8 cellular contexts compared by ENCODE assay signal in the genomic region with DNA sequence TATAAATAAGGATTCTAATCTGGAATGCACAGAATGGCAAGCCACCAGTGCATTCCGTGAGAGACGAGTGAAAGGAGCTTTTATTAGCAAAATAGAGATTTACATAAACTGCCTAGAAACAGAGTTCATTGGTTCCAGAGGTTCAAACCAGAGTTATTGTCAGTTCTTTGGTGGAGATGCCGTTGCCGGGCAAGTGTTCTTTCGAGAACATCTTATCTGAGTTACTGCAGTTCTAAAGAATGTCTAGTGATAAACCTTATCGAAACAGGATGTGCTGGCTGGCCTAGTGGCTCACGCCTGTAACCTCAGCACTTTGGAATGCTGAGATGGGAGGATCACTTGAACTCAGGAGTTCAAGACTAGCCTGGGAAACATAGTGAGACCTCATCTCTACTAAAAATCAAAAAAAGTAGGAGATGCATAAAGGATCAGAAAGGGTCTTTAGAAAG. TPM values are rescaled to one million over a fixed set of nuclear protein-coding genes. Genes with fewer than 3 reads are reported as not detected.
DNase-seq lines count a peak whose midpoint lies in the region; ATAC-seq and TF ChIP-seq lines count a peak whose summit lies in the region.

No MANE protein-coding gene starts in this region.

- no peak overlapping the region for H3K27ac Mint-ChIP-seq in CD4-positive, alpha-beta memory T cell
- peak overlapping the region; percentile 6 to 93 (median 90) for H3K27ac Mint-ChIP-seq in naive B cell
- H3K27ac Mint-ChIP-seq in activated CD4-positive, alpha-beta T cell treated with anti-CD3 and anti-CD28 coated beads, Interleukin-2, amount 10 ng/mL, durations not matched to agents 7 days and 5 days: no peak overlapping the region

- no peaks in the 10 kb centered on the region for H4K20me1 ChIP-seq in fibroblast of lung (ENCODE audit: control insufficient read depth, extremely low read depth, insufficient read depth, low read length)

- no peaks in the 10 kb centered on the region for H3K27me3 Mint-ChIP-seq in CD4-positive, alpha-beta memory T cell
- peaks cover 0 to 9% (median 0%) of the 10 kb centered on the region in 3 donors for H3K27me3 Mint-ChIP-seq in naive B cell
- peaks cover 15% of the 10 kb centered on the region for H3K27me3 Mint-ChIP-seq in activated CD4-positive, alpha-beta T cell treated with anti-CD3 and anti-CD28 coated beads, Interleukin-2, amount 10 ng/mL, durations not matched to agents 7 days and 5 days

- intact Hi-C loops in CD4-positive, alpha-beta memory T cell (cut with micrococcal nuclease): no loop called here

- H3K9me3 ChIP-seq in CD4-positive, alpha-beta memory T cell (ENCODE audit: control insufficient read depth in 1 of 2, low read length in 2 of 2): no peaks in the 10 kb centered on the region
- no peaks in the 10 kb centered on the region for H3K9me3 ChIP-seq in SK-N-MC (ENCODE audit: low read depth, low read length)
- no peaks in the 10 kb centered on the region for H3K9me3 ChIP-seq in fibroblast of lung (ENCODE audit: control insufficient read depth, insufficient read depth, low read depth, low read length)

- H2AFZ ChIP-seq in fibroblast of lung (ENCODE audit: low read length): no peak overlapping the region

- no peak overlapping the region for H3K27ac ChIP-seq in CD4-positive, alpha-beta memory T cell (ENCODE audit: low read depth, low read length)
- H3K27ac ChIP-seq in SK-N-MC: peak overlapping the region; percentile 60; the same call in 1 of the 2 replicates
- peak overlapping the region; percentile 53 for H3K27ac ChIP-seq in fibroblast of lung (ENCODE audit: insufficient read depth, low read length)

- H3K27me3 ChIP-seq in CD4-positive, alpha-beta memory T cell (ENCODE audit: insufficient read depth, low read length): no peaks in the 10 kb centered on the region
- no peaks in the 10 kb centered on the region for H3K27me3 ChIP-seq in H7 (ENCODE audit: control insufficient read depth, insufficient read depth, low read length)
- H3K27me3 ChIP-seq in fibroblast of lung (ENCODE audit: control insufficient read depth, insufficient read depth, low read length): no peaks in the 10 kb centered on the region

- H3K4me3 Mint-ChIP-seq in CD4-positive, alpha-beta memory T cell: no peak overlapping the region
- H3K4me3 Mint-ChIP-seq in naive B cell: peak overlapping the region in 2 of 8 donors; percentile 1 to 7
- no peak overlapping the region for H3K4me3 Mint-ChIP-seq in activated CD4-positive, alpha-beta T cell treated with anti-CD3 and anti-CD28 coated beads, Interleukin-2, amount 10 ng/mL, durations not matched to agents 7 days and 5 days

- H3K4me1 ChIP-seq in CD4-positive, alpha-beta memory T cell (ENCODE audit: insufficient read depth, low read length): peaks cover 7% of the 10 kb centered on the region
- H3K4me1 ChIP-seq in fibroblast of lung (ENCODE audit: control insufficient read depth, extremely low read depth, insufficient read depth, low read length): no peaks in the 10 kb centered on the region

- H3K9ac ChIP-seq in SK-N-MC (ENCODE audit: insufficient read length): no peak overlapping the region
- no peak overlapping the region for H3K9ac ChIP-seq in fibroblast of lung (ENCODE audit: insufficient read depth, low read length)

- POLR2A ChIA-PET in CD4-positive, alpha-beta memory T cell (lab: Charles Lee; ENCODE audit: partially characterized antibody): no interaction called here
- POLR2A ChIA-PET in activated CD4-positive, alpha-beta T cell treated with anti-CD3 and anti-CD28 coated beads, Interleukin-2, amount 10 ng/mL, durations not matched to agents 7 days and 5 days (lab: Charles Lee): no interaction called here

- CTCF ChIA-PET in CD4-positive, alpha-beta memory T cell (lab: Charles Lee; ENCODE audit: partially characterized antibody): interaction anchor here (1.0 kb wide), 1 partner anchor 13 kb away, joined by 3 read pairs; no protein-coding TSS in a partner anchor
- CTCF ChIA-PET in activated CD4-positive, alpha-beta T cell treated with anti-CD3 and anti-CD28 coated beads, Interleukin-2, amount 10 ng/mL, durations not matched to agents 7 days and 5 days (lab: Charles Lee): interaction anchor here (0.9 kb wide), 1 partner anchor 10 kb away, joined by 3 read pairs; no protein-coding TSS in a partner anchor

- no peak overlapping the region for H3K4me3 ChIP-seq in CD4-positive, alpha-beta memory T cell (ENCODE audit: low read length in 2 of 2)
- H3K4me3 ChIP-seq in H7 (ENCODE audit: insufficient read depth, low read depth, low read length) (no peak overlapping the region), SK-N-MC (peak overlapping the region; percentile 44), fibroblast of lung (replicated peaks in 1 of 4; ENCODE audit: control extremely low read depth in 1 of 4, insufficient read depth in 1 of 4, low read depth in 3 of 4, low read length in 4 of 4) (no peak overlapping the region)

- peaks cover 0 to 2% (median 0%) of the 10 kb centered on the region in 8 donors for H3K9me3 Mint-ChIP-seq in CD4-positive, alpha-beta memory T cell
- H3K9me3 Mint-ChIP-seq in naive B cell: peaks cover 0 to 3% (median 0%) of the 10 kb centered on the region in 7 donors
- H3K9me3 Mint-ChIP-seq in activated CD4-positive, alpha-beta T cell treated with anti-CD3 and anti-CD28 coated beads, Interleukin-2, amount 10 ng/mL, durations not matched to agents 7 days and 5 days: no peaks in the 10 kb centered on the region

- peaks cover 0 to 7% (median 2%) of the 10 kb centered on the region in 4 donors for H3K4me1 Mint-ChIP-seq in CD4-positive, alpha-beta memory T cell
- peaks cover 6 to 15% (median 9%) of the 10 kb centered on the region in 3 donors for H3K4me1 Mint-ChIP-seq in naive B cell
- H3K4me1 Mint-ChIP-seq in activated CD4-positive, alpha-beta T cell treated with anti-CD3 and anti-CD28 coated beads, Interleukin-2, amount 10 ng/mL, durations not matched to agents 7 days and 5 days: no peaks in the 10 kb centered on the region

- no peaks in the 10 kb centered on the region for H3K36me3 ChIP-seq in CD4-positive, alpha-beta memory T cell (ENCODE audit: insufficient read depth, low read length)
- H3K36me3 ChIP-seq in H7 (replicated peaks; ENCODE audit: control insufficient read depth, insufficient read depth, low read length) (no peaks in the 10 kb centered on the region), SK-N-MC (ENCODE audit: insufficient read depth, low read length) (no peaks in the 10 kb centered on the region), fibroblast of lung (ENCODE audit: control insufficient read depth, insufficient read depth, low read length) (no peaks in the 10 kb centered on the region)

- peak; percentile 99 for ATAC-seq in naive B cell (ENCODE audit: low read depth in 2 of 2)

- no peak overlapping the region for H3K4me2 ChIP-seq in fibroblast of lung (ENCODE audit: extremely low read depth, insufficient read depth, low read length)

- H3K79me2 ChIP-seq in fibroblast of lung (ENCODE audit: control insufficient read depth, insufficient read depth, low read length): no peaks in the 10 kb centered on the region

- peak in 3 of 5 donors; percentile 2 to 11 (median 7) for DNase-seq in CD4-positive, alpha-beta memory T cell
- DNase-seq in H7 (peak; percentile 54), SK-N-MC (ENCODE audit: low read depth, low spot score) (peak; percentile 76), fibroblast of lung (ENCODE audit: low read depth in 2 of 2) (peak; percentile 90 to 99), naive B cell (peak; percentile 59), activated gamma-delta T cell treated with Interleukin-2 at 50 U/mL for 16 hours (no peak), SIG-M5 treated with dmso at 0.1 percent for 504 hours (lab: John Stamatoyannopoulos, UW; ENCODE audit: unreplicated experiment) (no peak)
- DNase-seq in activated CD4-positive, alpha-beta T cell treated with anti-CD3 and anti-CD28 coated beads, Interleukin-2, amount 10 ng/mL, durations not matched to agents 7 days and 5 days: no peak

- no peaks in the 10 kb centered on the region for H3K36me3 Mint-ChIP-seq in CD4-positive, alpha-beta memory T cell
- no peaks in the 10 kb centered on the region for H3K36me3 Mint-ChIP-seq in naive B cell
- no peaks in the 10 kb centered on the region for H3K36me3 Mint-ChIP-seq in activated CD4-positive, alpha-beta T cell treated with anti-CD3 and anti-CD28 coated beads, Interleukin-2, amount 10 ng/mL, durations not matched to agents 7 days and 5 days (ENCODE audit: low read depth)

- no peak for TF ChIP-seq CTCF in fibroblast of lung (conservative IDR thresholded peaks at IDR 0.05 in 1 of 2, IDR thresholded peaks at IDR 0.05 in 1 of 2; ENCODE audit: low read depth in 1 of 2, low read length in 2 of 2)

RNA-seq across cellular contexts. Expression of a gene that starts 19.8 kb away (rescaled TPM):
- total RNA-seq in CD4-positive, alpha-beta memory T cell: 1 to 10 TPM in 1 of 2 experiments, under 1 TPM in 1; 0.93 to 1.7 TPM
- polyA plus RNA-seq in CD4-positive, alpha-beta memory T cell: under 1 TPM; 0.16 to 0.21 TPM
- 4.4 and 16.1 TPM in 2 replicates for total RNA-seq in H7 (2014; rRNA removed; shearing (Covaris generic))
- 40.1 and 48.1 TPM in 2 replicates for total RNA-seq in fibroblast of lung
- polyA plus RNA-seq in fibroblast of lung (31.9 and 32.5 TPM in 2 replicates), naive B cell (ENCODE audit: low read depth in 6 of 6) (10 to 100 TPM in 2 of 6 donors, 1 to 10 TPM in 4; 3.3 to 11.6 (median 9.0) TPM)
- polyA plus RNA-seq in fibroblast of lung (2012): 13.9 and 17.6 TPM in 2 replicates
- polyA minus RNA-seq in fibroblast of lung (ENCODE audit: low replicate concordance): 5.4 and 8.8 TPM in 2 replicates
- total RNA-seq in activated CD4-positive, alpha-beta T cell treated with anti-CD3 and anti-CD28 coated beads, Interleukin-2, amount 10 ng/mL, durations not matched to agents 7 days and 5 days: under 1 TPM; 0.35 to 0.52 TPM

RNA-seq across cellular contexts. Expression of a gene that starts 27.1 kb away (rescaled TPM):
- total RNA-seq in CD4-positive, alpha-beta memory T cell: 1,000 to 10,000 TPM; 1,501 to 1,588 TPM
- 1,000 to 10,000 TPM; 1,927 to 2,646 TPM for polyA plus RNA-seq in CD4-positive, alpha-beta memory T cell
- 1,934 and 2,538 TPM in 2 replicates for total RNA-seq in H7 (2014; rRNA removed; shearing (Covaris generic))
- 1,198 and 2,039 TPM in 2 replicates for total RNA-seq in fibroblast of lung
- 1,777 and 2,145 TPM in 2 replicates for polyA plus RNA-seq in fibroblast of lung
- polyA plus RNA-seq in fibroblast of lung (2012): 2,268 and 2,297 TPM in 2 replicates
- polyA minus RNA-seq in fibroblast of lung (ENCODE audit: low replicate concordance): 415 and 502 TPM in 2 replicates
- 1,000 to 10,000 TPM; 1,555 to 2,814 (median 2,267) TPM for polyA plus RNA-seq in naive B cell (ENCODE audit: low read depth in 6 of 6)
- 100 to 1,000 TPM; 721 to 748 TPM for total RNA-seq in activated CD4-positive, alpha-beta T cell treated with anti-CD3 and anti-CD28 coated beads, Interleukin-2, amount 10 ng/mL, durations not matched to agents 7 days and 5 days

Comparison
In these comparisons a context has a peak if more than half of its experiments do, and no peak if none do; other contexts are left out.
1. DNase-seq: peak in CD4-positive, alpha-beta memory T cell (3 of 5), H7 (single experiment), SK-N-MC (single experiment), fibroblast of lung (2 of 2) and naive B cell (single experiment); none in activated gamma-delta T cell treated with Interleukin-2 at 50 U/mL for 16 hours (single experiment), SIG-M5 treated with dmso at 0.1 percent for 504 hours (single experiment) and activated CD4-positive, alpha-beta T cell treated with anti-CD3 and anti-CD28 coated beads, Interleukin-2, amount 10 ng/mL, durations not matched to agents 7 days and 5 days (single experiment).
2. H3K27ac Mint-ChIP-seq: peak in naive B cell (6 of 6); none in CD4-positive, alpha-beta memory T cell (0 of 7) and activated CD4-positive, alpha-beta T cell treated with anti-CD3 and anti-CD28 coated beads, Interleukin-2, amount 10 ng/mL, durations not matched to agents 7 days and 5 days (single experiment).